In genomic region chr3:73314182-73314951, GRCh38 we compare ENCODE assay signal across 28 cellular contexts.
DNase-seq lines count a peak whose midpoint lies in the region; ATAC-seq and TF ChIP-seq lines count a peak whose summit lies in the region.
"Had no signal": no experiment of that assay in that cellular context is flagged by ENCODE, and none has a peak within 500 bp of the region (broad histone marks: within the 10 kb centered on the region; RNA-seq: fewer than 3 reads in every experiment).

No MANE protein-coding gene starts in this region.

- H3K9me3 Mint-ChIP-seq in stimulated activated memory B cell treated with anti-CD40 and anti-IgM and Interleukin-4, amounts not matched to agents 10 μg/mL and 1 μg/mL and 100 μg/mL, for 72 hours, result no peaks in the 10 kb centered on the region
- H3K9me3 Mint-ChIP-seq in stimulated activated effector memory CD8-positive, alpha-beta T cell treated with anti-CD3 and anti-CD28 coated beads, Interleukin-12 subunit alpha, Interleukin-12 subunit beta, amount 100 ng/mL, for 72 hours, result no peaks in the 10 kb centered on the region

- TF ChIP-seq CTCF in GM12865 (IDR thresholded peaks at IDR 0.05; ENCODE audit: insufficient read depth, low read depth, low read length, missing control alignments) (no peak), OCI-LY3 (IDR thresholded peaks at IDR 0.05; ENCODE audit: low read depth, low read length) (no peak), esophagus squamous epithelium (IDR thresholded peaks at IDR 0.05) (no peak)

- ATAC-seq in HG02870 (IDR thresholded peaks at IDR 0.05; ENCODE audit: unreplicated experiment), result peak; percentile 83
- ATAC-seq in stimulated activated memory B cell treated with anti-CD40 and anti-IgM and Interleukin-4, amounts not matched to agents 10 μg/mL and 1 μg/mL and 100 μg/mL, for 72 hours, result no peak
- no peak for ATAC-seq in stimulated activated effector memory CD8-positive, alpha-beta T cell treated with anti-CD3 and anti-CD28 coated beads, Interleukin-12 subunit alpha, Interleukin-12 subunit beta, amount 100 ng/mL, for 72 hours

- H3K9me3 ChIP-seq in OCI-LY3 (ENCODE audit: insufficient read depth, low read length), result no peaks in the 10 kb centered on the region
- H3K9me3 ChIP-seq in esophagus squamous epithelium, result no peaks in the 10 kb centered on the region
- H3K9me3 ChIP-seq: BE2C, Peyer's patch had no signal

- H3K36me3 ChIP-seq in OCI-LY3 (replicated peaks; ENCODE audit: low read depth, low read length), result no peaks in the 10 kb centered on the region
- no peaks in the 10 kb centered on the region for H3K36me3 ChIP-seq in esophagus squamous epithelium
- H3K36me3 ChIP-seq: BE2C, Peyer's patch had no signal

- H3K4me3 ChIP-seq in GM12865 (ENCODE audit: low read depth, low read length), result no peak overlapping the region
- peak overlapping the region; percentile 38 for H3K4me3 ChIP-seq in OCI-LY3 (ENCODE audit: low read length)
- H3K4me3 ChIP-seq in esophagus squamous epithelium, result no peak overlapping the region
- H3K4me3 ChIP-seq: Peyer's patch had no signal

- no peak overlapping the region for H3K4me3 Mint-ChIP-seq in stimulated activated memory B cell treated with anti-CD40 and anti-IgM and Interleukin-4, amounts not matched to agents 10 μg/mL and 1 μg/mL and 100 μg/mL, for 72 hours
- no peak overlapping the region for H3K4me3 Mint-ChIP-seq in stimulated activated effector memory CD8-positive, alpha-beta T cell treated with anti-CD3 and anti-CD28 coated beads, Interleukin-12 subunit alpha, Interleukin-12 subunit beta, amount 100 ng/mL, for 72 hours
- H3K4me3 Mint-ChIP-seq: CD8-positive, alpha-beta memory T cell; IgD-negative memory B cell had no signal

- peak overlapping the region; percentile 60 for H3K4me2 ChIP-seq in OCI-LY3 (ENCODE audit: low read length)
- H3K4me2 ChIP-seq: KMS-11 had no signal

- intact Hi-C loops in esophagus squamous epithelium (cut with DNase I), result no loop called here

- H3K79me2 ChIP-seq in OCI-LY3 (ENCODE audit: low read length), result no peaks in the 10 kb centered on the region

- H3K27ac ChIP-seq in OCI-LY3 (ENCODE audit: low read length) (peak overlapping the region; percentile 70), esophagus squamous epithelium (no peak overlapping the region)
- H3K27ac ChIP-seq: KMS-11, Peyer's patch had no signal

- no peak for TF ChIP-seq POLR2A in esophagus squamous epithelium (IDR thresholded peaks at IDR 0.05)

- H3K27me3 ChIP-seq in OCI-LY3 (ENCODE audit: low read depth, low read length) (peaks cover 9% of the 10 kb centered on the region; the same call in 1 of the 2 replicates), esophagus squamous epithelium (no peaks in the 10 kb centered on the region)
- H3K27me3 ChIP-seq: BE2C, Peyer's patch had no signal

- no peaks in the 10 kb centered on the region for H3K36me3 Mint-ChIP-seq in stimulated activated memory B cell treated with anti-CD40 and anti-IgM and Interleukin-4, amounts not matched to agents 10 μg/mL and 1 μg/mL and 100 μg/mL, for 72 hours
- H3K36me3 Mint-ChIP-seq in stimulated activated effector memory CD8-positive, alpha-beta T cell treated with anti-CD3 and anti-CD28 coated beads, Interleukin-12 subunit alpha, Interleukin-12 subunit beta, amount 100 ng/mL, for 72 hours, result no peaks in the 10 kb centered on the region
- H3K36me3 Mint-ChIP-seq: CD14-positive monocyte; CD8-positive, alpha-beta memory T cell; IgD-negative memory B cell had no signal

- 58 to 85% methylated on average over 3 of the region's 5 CpGs for WGBS in esophagus squamous epithelium, 2 donors

- H3K4me1 Mint-ChIP-seq in stimulated activated memory B cell treated with anti-CD40 and anti-IgM and Interleukin-4, amounts not matched to agents 10 μg/mL and 1 μg/mL and 100 μg/mL, for 72 hours, result no peaks in the 10 kb centered on the region
- no peaks in the 10 kb centered on the region for H3K4me1 Mint-ChIP-seq in stimulated activated effector memory CD8-positive, alpha-beta T cell treated with anti-CD3 and anti-CD28 coated beads, Interleukin-12 subunit alpha, Interleukin-12 subunit beta, amount 100 ng/mL, for 72 hours
- H3K4me1 Mint-ChIP-seq: CD14-positive monocyte; CD8-positive, alpha-beta memory T cell; IgD-negative memory B cell had no signal

- peak overlapping the region; percentile 36 for H2AFZ ChIP-seq in OCI-LY3 (ENCODE audit: low read depth, low read length)

- H3K27ac Mint-ChIP-seq in stimulated activated memory B cell treated with anti-CD40 and anti-IgM and Interleukin-4, amounts not matched to agents 10 μg/mL and 1 μg/mL and 100 μg/mL, for 72 hours, result no peak overlapping the region
- H3K27ac Mint-ChIP-seq in stimulated activated effector memory CD8-positive, alpha-beta T cell treated with anti-CD3 and anti-CD28 coated beads, Interleukin-12 subunit alpha, Interleukin-12 subunit beta, amount 100 ng/mL, for 72 hours, result no peak overlapping the region
- H3K27ac Mint-ChIP-seq: CD14-positive monocyte; CD8-positive, alpha-beta memory T cell; IgD-negative memory B cell had no signal

- H3K4me1 ChIP-seq in OCI-LY3 (ENCODE audit: low read length) (peaks cover 22% of the 10 kb centered on the region), esophagus squamous epithelium (no peaks in the 10 kb centered on the region)
- H3K4me1 ChIP-seq: BE2C, Peyer's patch had no signal

- no peaks in the 10 kb centered on the region for H4K20me1 ChIP-seq in OCI-LY3 (ENCODE audit: insufficient read depth, low read length)

- DNase-seq in GM12865 (ENCODE audit: low read depth), result peak; percentile 18
- peak; percentile 44 for DNase-seq in myocyte (ENCODE audit: low read depth)
- no peak for DNase-seq in NK-92 (lab: John Stamatoyannopoulos, UW; ENCODE audit: unreplicated experiment)
- no peak for DNase-seq in stimulated activated effector memory CD8-positive, alpha-beta T cell treated with anti-CD3 and anti-CD28 coated beads, Interleukin-12 subunit alpha, Interleukin-12 subunit beta, amount 100 ng/mL, for 72 hours (ENCODE audit: low spot score in 2 of 2)
- no peak for DNase-seq in esophagus squamous epithelium (lab: John Stamatoyannopoulos, UW)
- DNase-seq: 8988T; ACHN; BE2C; CD8-positive, alpha-beta memory T cell; DMS 273 treated with DMSO at 0.1 percent for 48 hours; DMS79; EL; GDM1; NCI-H1092; NCI-H1417 treated with DMSO at 0.1 percent for 48 hours; NCI-H1930; NCI-H2107; NCI-H446; NCI-H524 treated with DMSO at 0.1 percent for 48 hours; OCI-M1; Peyer's patch; SHP77 treated with DMSO at 0.1 percent for 48 hours had no signal

- H3K27me3 Mint-ChIP-seq in stimulated activated memory B cell treated with anti-CD40 and anti-IgM and Interleukin-4, amounts not matched to agents 10 μg/mL and 1 μg/mL and 100 μg/mL, for 72 hours, result no peaks in the 10 kb centered on the region
- H3K27me3 Mint-ChIP-seq: CD8-positive, alpha-beta memory T cell; IgD-negative memory B cell had no signal

- H3K9ac ChIP-seq in OCI-LY3 (ENCODE audit: low read length), result peak overlapping the region; percentile 44; the same call in 1 of the 2 replicates
- H3K9ac ChIP-seq: KMS-11 had no signal

Comparison
In these comparisons a context has a peak if more than half of its experiments do, and no peak if none do; other contexts are left out.
1. DNase-seq: peak in GM12865 (single experiment) and myocyte (single experiment); none in NK-92 (single experiment), stimulated activated effector memory CD8-positive, alpha-beta T cell treated with anti-CD3 and anti-CD28 coated beads, Interleukin-12 subunit alpha, Interleukin-12 subunit beta, amount 100 ng/mL, for 72 hours (0 of 2) and esophagus squamous epithelium (single experiment).